1 cellular context compared by ENCODE assay signal in the genomic region with DNA sequence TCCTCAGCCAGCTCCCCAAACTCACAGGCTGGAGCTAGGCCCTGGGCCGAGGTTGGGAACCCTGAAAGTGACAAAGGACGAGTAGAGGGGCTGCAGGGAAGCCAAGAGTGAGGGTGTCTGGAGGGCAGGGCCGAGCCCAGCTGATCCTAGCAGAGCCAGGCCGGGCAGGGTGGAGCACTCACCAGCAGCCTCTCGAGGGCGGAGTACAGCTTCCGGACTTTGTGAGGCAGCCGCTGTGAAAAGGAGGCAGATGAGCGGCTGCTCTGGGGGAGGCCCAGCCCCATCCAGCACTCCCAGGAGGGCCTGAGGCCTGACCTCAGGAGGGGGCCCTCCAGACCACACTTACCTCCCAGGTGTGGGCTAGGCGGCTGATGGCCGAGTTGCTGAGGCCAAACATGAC.
TF ChIP-seq lines count a peak whose summit lies in the region.

No MANE protein-coding gene starts in this region.

TF ChIP-seq in GM12878, 131 proteins besides CTCF, POLR2A, EP300 and RAD21:
- TF ChIP-seq TCF12 (IDR thresholded peaks at IDR 0.05; ENCODE audit: low read depth, low read length) (peak; percentile 15; the same call in 1 of the 2 replicates), MTA3 (IDR thresholded peaks at IDR 0.05; ENCODE audit: borderline replicate concordance, low read length) (no peak), IKZF1 (conservative IDR thresholded peaks at IDR 0.05) (0 out of 2 replicates have a peak, but pooled peaks have one; percentile 7), MYC (IDR thresholded peaks at IDR 0.05; ENCODE audit: insufficient read depth, insufficient read length, insufficient replicate concordance, low read length, severe bottlenecking) (no peak), CBFB (IDR thresholded peaks at IDR 0.05; ENCODE audit: low read depth) (0 out of 2 replicates have a peak, but pooled peaks have one; percentile 26), FOXK2 (IDR thresholded peaks at IDR 0.05) (no peak), NR2C2 (IDR thresholded peaks at IDR 0.05; ENCODE audit: borderline replicate concordance, control insufficient read depth, insufficient read length, low read depth) (no peak), NFXL1 (IDR thresholded peaks at IDR 0.05; ENCODE audit: borderline replicate concordance) (0 out of 2 replicates have a peak, but pooled peaks have one; percentile 36), RUNX3 (IDR thresholded peaks at IDR 0.05; ENCODE audit: low read length) (peak; percentile 70), PAX5 (IDR thresholded peaks at IDR 0.05; ENCODE audit: borderline replicate concordance, low read depth, low read length) (peak; percentile 41; the same call in 1 of the 2 replicates), RELA (IDR thresholded peaks at IDR 0.05; ENCODE audit: borderline replicate concordance, partially characterized antibody) (no peak), NR2F1 (conservative IDR thresholded peaks at IDR 0.05) (no peak), PML (IDR thresholded peaks at IDR 0.05; ENCODE audit: low read length) (no peak), TAF1 (IDR thresholded peaks at IDR 0.05; ENCODE audit: borderline replicate concordance, low read depth, low read length) (0 out of 2 replicates have a peak, but pooled peaks have one; percentile 23), CHD4 (IDR thresholded peaks at IDR 0.05) (no peak), MEF2B (IDR thresholded peaks at IDR 0.05; ENCODE audit: partially characterized antibody, poor library complexity, severe bottlenecking) (peak; percentile 35), IRF4 (IDR thresholded peaks at IDR 0.05; ENCODE audit: low read depth, low read length) (0 out of 2 replicates have a peak, but pooled peaks have one; percentile 14)
- TF ChIP-seq, protein P1, sequence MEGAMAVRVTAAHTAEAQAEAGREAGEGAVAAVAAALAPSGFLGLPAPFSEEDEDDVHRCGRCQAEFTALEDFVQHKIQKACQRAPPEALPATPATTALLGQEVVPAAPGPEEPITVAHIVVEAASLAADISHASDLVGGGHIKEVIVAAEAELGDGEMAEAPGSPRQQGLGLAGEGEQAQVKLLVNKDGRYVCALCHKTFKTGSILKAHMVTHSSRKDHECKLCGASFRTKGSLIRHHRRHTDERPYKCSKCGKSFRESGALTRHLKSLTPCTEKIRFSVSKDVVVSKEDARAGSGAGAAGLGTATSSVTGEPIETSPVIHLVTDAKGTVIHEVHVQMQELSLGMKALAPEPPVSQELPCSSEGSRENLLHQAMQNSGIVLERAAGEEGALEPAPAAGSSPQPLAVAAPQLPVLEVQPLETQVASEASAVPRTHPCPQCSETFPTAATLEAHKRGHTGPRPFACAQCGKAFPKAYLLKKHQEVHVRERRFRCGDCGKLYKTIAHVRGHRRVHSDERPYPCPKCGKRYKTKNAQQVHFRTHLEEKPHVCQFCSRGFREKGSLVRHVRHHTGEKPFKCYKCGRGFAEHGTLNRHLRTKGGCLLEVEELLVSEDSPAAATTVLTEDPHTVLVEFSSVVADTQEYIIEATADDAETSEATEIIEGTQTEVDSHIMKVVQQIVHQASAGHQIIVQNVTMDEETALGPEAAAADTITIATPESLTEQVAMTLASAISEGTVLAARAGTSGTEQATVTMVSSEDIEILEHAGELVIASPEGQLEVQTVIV (IDR thresholded peaks at IDR 0.05; ENCODE audit: borderline replicate concordance, partially characterized antibody) = no peak
- TF ChIP-seq, protein P2, sequence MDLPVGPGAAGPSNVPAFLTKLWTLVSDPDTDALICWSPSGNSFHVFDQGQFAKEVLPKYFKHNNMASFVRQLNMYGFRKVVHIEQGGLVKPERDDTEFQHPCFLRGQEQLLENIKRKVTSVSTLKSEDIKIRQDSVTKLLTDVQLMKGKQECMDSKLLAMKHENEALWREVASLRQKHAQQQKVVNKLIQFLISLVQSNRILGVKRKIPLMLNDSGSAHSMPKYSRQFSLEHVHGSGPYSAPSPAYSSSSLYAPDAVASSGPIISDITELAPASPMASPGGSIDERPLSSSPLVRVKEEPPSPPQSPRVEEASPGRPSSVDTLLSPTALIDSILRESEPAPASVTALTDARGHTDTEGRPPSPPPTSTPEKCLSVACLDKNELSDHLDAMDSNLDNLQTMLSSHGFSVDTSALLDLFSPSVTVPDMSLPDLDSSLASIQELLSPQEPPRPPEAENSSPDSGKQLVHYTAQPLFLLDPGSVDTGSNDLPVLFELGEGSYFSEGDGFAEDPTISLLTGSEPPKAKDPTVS (IDR thresholded peaks at IDR 0.05; ENCODE audit: low read depth, low read length) = no peak
- TF ChIP-seq, protein P3, sequence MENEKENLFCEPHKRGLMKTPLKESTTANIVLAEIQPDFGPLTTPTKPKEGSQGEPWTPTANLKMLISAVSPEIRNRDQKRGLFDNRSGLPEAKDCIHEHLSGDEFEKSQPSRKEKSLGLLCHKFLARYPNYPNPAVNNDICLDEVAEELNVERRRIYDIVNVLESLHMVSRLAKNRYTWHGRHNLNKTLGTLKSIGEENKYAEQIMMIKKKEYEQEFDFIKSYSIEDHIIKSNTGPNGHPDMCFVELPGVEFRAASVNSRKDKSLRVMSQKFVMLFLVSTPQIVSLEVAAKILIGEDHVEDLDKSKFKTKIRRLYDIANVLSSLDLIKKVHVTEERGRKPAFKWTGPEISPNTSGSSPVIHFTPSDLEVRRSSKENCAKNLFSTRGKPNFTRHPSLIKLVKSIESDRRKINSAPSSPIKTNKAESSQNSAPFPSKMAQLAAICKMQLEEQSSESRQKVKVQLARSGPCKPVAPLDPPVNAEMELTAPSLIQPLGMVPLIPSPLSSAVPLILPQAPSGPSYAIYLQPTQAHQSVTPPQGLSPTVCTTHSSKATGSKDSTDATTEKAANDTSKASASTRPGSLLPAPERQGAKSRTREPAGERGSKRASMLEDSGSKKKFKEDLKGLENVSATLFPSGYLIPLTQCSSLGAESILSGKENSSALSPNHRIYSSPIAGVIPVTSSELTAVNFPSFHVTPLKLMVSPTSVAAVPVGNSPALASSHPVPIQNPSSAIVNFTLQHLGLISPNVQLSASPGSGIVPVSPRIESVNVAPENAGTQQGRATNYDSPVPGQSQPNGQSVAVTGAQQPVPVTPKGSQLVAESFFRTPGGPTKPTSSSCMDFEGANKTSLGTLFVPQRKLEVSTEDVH (IDR thresholded peaks at IDR 0.05; ENCODE audit: low read depth, partially characterized antibody) = no peak
- TF ChIP-seq, protein P4, sequence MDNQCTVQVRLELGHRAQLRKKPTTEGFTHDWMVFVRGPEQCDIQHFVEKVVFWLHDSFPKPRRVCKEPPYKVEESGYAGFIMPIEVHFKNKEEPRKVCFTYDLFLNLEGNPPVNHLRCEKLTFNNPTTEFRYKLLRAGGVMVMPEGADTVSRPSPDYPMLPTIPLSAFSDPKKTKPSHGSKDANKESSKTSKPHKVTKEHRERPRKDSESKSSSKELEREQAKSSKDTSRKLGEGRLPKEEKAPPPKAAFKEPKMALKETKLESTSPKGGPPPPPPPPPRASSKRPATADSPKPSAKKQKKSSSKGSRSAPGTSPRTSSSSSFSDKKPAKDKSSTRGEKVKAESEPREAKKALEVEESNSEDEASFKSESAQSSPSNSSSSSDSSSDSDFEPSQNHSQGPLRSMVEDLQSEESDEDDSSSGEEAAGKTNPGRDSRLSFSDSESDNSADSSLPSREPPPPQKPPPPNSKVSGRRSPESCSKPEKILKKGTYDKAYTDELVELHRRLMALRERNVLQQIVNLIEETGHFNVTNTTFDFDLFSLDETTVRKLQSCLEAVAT (IDR thresholded peaks at IDR 0.05) = 0 out of 2 replicates have a peak, but pooled peaks have one; percentile 60
- TF ChIP-seq, protein P5, sequence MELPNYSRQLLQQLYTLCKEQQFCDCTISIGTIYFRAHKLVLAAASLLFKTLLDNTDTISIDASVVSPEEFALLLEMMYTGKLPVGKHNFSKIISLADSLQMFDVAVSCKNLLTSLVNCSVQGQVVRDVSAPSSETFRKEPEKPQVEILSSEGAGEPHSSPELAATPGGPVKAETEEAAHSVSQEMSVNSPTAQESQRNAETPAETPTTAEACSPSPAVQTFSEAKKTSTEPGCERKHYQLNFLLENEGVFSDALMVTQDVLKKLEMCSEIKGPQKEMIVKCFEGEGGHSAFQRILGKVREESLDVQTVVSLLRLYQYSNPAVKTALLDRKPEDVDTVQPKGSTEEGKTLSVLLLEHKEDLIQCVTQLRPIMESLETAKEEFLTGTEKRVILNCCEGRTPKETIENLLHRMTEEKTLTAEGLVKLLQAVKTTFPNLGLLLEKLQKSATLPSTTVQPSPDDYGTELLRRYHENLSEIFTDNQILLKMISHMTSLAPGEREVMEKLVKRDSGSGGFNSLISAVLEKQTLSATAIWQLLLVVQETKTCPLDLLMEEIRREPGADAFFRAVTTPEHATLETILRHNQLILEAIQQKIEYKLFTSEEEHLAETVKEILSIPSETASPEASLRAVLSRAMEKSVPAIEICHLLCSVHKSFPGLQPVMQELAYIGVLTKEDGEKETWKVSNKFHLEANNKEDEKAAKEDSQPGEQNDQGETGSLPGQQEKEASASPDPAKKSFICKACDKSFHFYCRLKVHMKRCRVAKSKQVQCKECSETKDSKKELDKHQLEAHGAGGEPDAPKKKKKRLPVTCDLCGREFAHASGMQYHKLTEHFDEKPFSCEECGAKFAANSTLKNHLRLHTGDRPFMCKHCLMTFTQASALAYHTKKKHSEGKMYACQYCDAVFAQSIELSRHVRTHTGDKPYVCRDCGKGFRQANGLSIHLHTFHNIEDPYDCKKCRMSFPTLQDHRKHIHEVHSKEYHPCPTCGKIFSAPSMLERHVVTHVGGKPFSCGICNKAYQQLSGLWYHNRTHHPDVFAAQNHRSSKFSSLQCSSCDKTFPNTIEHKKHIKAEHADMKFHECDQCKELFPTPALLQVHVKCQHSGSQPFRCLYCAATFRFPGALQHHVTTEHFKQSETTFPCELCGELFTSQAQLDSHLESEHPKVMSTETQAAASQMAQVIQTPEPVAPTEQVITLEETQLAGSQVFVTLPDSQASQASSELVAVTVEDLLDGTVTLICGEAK (IDR thresholded peaks at IDR 0.05; ENCODE audit: borderline replicate concordance) = no peak
